Comparison of ENCODE assay signal across 25 cellular contexts in the genomic region with DNA sequence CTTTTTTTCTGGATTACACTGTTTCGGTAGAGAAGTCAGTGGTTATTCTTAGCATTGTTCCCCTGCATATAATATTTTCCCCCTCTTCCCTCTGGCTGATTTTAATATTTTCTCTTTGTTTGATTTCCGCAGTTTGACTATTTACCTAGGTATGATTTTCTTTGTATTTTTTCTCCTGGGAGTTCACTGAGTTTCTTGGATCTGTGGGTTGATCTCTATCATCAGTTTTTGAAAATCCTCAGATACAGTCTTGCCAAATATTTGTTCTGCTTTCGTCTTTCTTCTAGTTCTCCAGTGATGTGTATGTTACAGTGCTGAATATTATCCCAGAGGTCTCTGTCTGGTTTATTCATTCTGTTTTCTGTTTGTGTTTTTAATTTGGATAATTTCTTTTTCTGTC.
DNase-seq lines count a peak whose midpoint lies in the region; ATAC-seq and TF ChIP-seq lines count a peak whose summit lies in the region.
"Had no signal": no experiment of that assay in that cellular context is flagged by ENCODE, and none has a peak within 500 bp of the region (broad histone marks: within the 10 kb centered on the region; RNA-seq: fewer than 3 reads in every experiment).

No MANE protein-coding gene starts in this region.

- no peak for TF ChIP-seq POLR2A in gastroesophageal sphincter (IDR thresholded peaks at IDR 0.05)

- no peaks in the 10 kb centered on the region for H3K27me3 ChIP-seq in gastroesophageal sphincter
- H3K27me3 ChIP-seq: suprapubic skin had no signal

- no peak for DNase-seq in activated naive CD4-positive, alpha-beta T cell treated with anti-CD3 and anti-CD28 coated beads for 36 hours
- DNase-seq in activated naive CD4-positive, alpha-beta T cell (lab: John Stamatoyannopoulos, UW): no peak
- DNase-seq in T-helper 17 cell (no peak), NCI-H526 treated with DMSO at 0.1 percent for 48 hours (lab: John Stamatoyannopoulos, UW) (no peak)
- no peak for DNase-seq in stimulated activated effector memory CD8-positive, alpha-beta T cell treated with anti-CD3 and anti-CD28 coated beads, Interleukin-12 subunit alpha, Interleukin-12 subunit beta, amount 100 ng/mL, for 72 hours (ENCODE audit: low spot score in 2 of 2)
- DNase-seq: activated CD4-positive, alpha-beta T cell treated with anti-CD3 and anti-CD28 coated beads for 48 hours; activated CD8-positive, alpha-beta memory T cell treated with anti-CD3 and anti-CD28 coated beads, Interleukin-2, amount 50 U/mL, for 4 hours; activated gamma-delta T cell; anterior cingulate cortex; caudate nucleus; COR-L47; DMS79 treated with DMSO at 0.1 percent for 48 hours; erythroblast; foreskin melanocyte; NCI-H1048; NCI-H2029; NCI-H2227 treated with DMSO at 0.1 percent for 48 hours; NCI-H748 treated with DMSO at 0.1 percent for 48 hours; nucleus accumbens; stimulated activated CD8-positive, alpha-beta memory T cell treated with anti-CD3 and anti-CD28 coated beads, Interleukin-4, amount 100 ng/mL, for 48 hours had no signal

- H3K27ac Mint-ChIP-seq in activated naive CD4-positive, alpha-beta T cell treated with anti-CD3 and anti-CD28 coated beads for 36 hours: peak overlapping the region; percentile 88
- peak overlapping the region; percentile 65 for H3K27ac Mint-ChIP-seq in T-helper 17 cell
- peak overlapping the region; percentile 5 for H3K27ac Mint-ChIP-seq in dendritic cell treated with granulocyte-macrophage colony-stimulating factor and Interleukin-4, amounts not matched to agents 40 ng/mL and 50 ng/mL, for 4 days
- H3K27ac Mint-ChIP-seq in stimulated activated effector memory CD8-positive, alpha-beta T cell treated with anti-CD3 and anti-CD28 coated beads, Interleukin-12 subunit alpha, Interleukin-12 subunit beta, amount 100 ng/mL, for 72 hours: peak overlapping the region; percentile 96
- H3K27ac Mint-ChIP-seq: T-helper 1 cell treated with Interleukin-12 subunit alpha and Interleukin-12 subunit beta and Interleukin-4 antibody, amounts not matched to agents 30 μg/mL and 1 μg/mL, for 36 hours had no signal

- no peaks in the 10 kb centered on the region for H3K4me1 ChIP-seq in gastroesophageal sphincter
- H3K4me1 ChIP-seq: suprapubic skin had no signal

- H3K4me3 ChIP-seq in gastroesophageal sphincter: no peak overlapping the region
- H3K4me3 ChIP-seq: suprapubic skin had no signal

- CTCF ChIA-PET in activated naive CD4-positive, alpha-beta T cell treated with anti-CD3 and anti-CD28 coated beads for 36 hours (lab: Charles Lee): no interaction called here

- no peak for TF ChIP-seq CTCF in gastroesophageal sphincter (IDR thresholded peaks at IDR 0.05)

- no peaks in the 10 kb centered on the region for H3K9me3 Mint-ChIP-seq in activated naive CD4-positive, alpha-beta T cell treated with anti-CD3 and anti-CD28 coated beads for 36 hours
- H3K9me3 Mint-ChIP-seq in dendritic cell treated with granulocyte-macrophage colony-stimulating factor and Interleukin-4, amounts not matched to agents 40 ng/mL and 50 ng/mL, for 4 days: no peaks in the 10 kb centered on the region
- no peaks in the 10 kb centered on the region for H3K9me3 Mint-ChIP-seq in stimulated activated effector memory CD8-positive, alpha-beta T cell treated with anti-CD3 and anti-CD28 coated beads, Interleukin-12 subunit alpha, Interleukin-12 subunit beta, amount 100 ng/mL, for 72 hours
- H3K9me3 Mint-ChIP-seq: T-helper 1 cell treated with Interleukin-12 subunit alpha and Interleukin-12 subunit beta and Interleukin-4 antibody, amounts not matched to agents 30 μg/mL and 1 μg/mL, for 36 hours had no signal

- no peak overlapping the region for H3K4me3 Mint-ChIP-seq in activated naive CD4-positive, alpha-beta T cell treated with anti-CD3 and anti-CD28 coated beads for 36 hours
- no peak overlapping the region for H3K4me3 Mint-ChIP-seq in T-helper 17 cell
- H3K4me3 Mint-ChIP-seq in dendritic cell treated with granulocyte-macrophage colony-stimulating factor and Interleukin-4, amounts not matched to agents 40 ng/mL and 50 ng/mL, for 4 days: no peak overlapping the region
- H3K4me3 Mint-ChIP-seq in stimulated activated effector memory CD8-positive, alpha-beta T cell treated with anti-CD3 and anti-CD28 coated beads, Interleukin-12 subunit alpha, Interleukin-12 subunit beta, amount 100 ng/mL, for 72 hours: no peak overlapping the region
- H3K4me3 Mint-ChIP-seq: T-helper 1 cell treated with Interleukin-12 subunit alpha and Interleukin-12 subunit beta and Interleukin-4 antibody, amounts not matched to agents 30 μg/mL and 1 μg/mL, for 36 hours had no signal

- TF ChIP-seq EP300 in gastroesophageal sphincter (IDR thresholded peaks at IDR 0.05): no peak

- H3K27me3 Mint-ChIP-seq in activated naive CD4-positive, alpha-beta T cell treated with anti-CD3 and anti-CD28 coated beads for 36 hours (ENCODE audit: low read depth): no peaks in the 10 kb centered on the region
- H3K27me3 Mint-ChIP-seq in T-helper 17 cell: no peaks in the 10 kb centered on the region
- H3K27me3 Mint-ChIP-seq in dendritic cell treated with granulocyte-macrophage colony-stimulating factor and Interleukin-4, amounts not matched to agents 40 ng/mL and 50 ng/mL, for 4 days: no peaks in the 10 kb centered on the region

- peaks cover 30% of the 10 kb centered on the region for H3K36me3 Mint-ChIP-seq in activated naive CD4-positive, alpha-beta T cell treated with anti-CD3 and anti-CD28 coated beads for 36 hours (ENCODE audit: low read depth)
- peaks cover 12% of the 10 kb centered on the region for H3K36me3 Mint-ChIP-seq in T-helper 17 cell (ENCODE audit: low read depth)
- H3K36me3 Mint-ChIP-seq in dendritic cell treated with granulocyte-macrophage colony-stimulating factor and Interleukin-4, amounts not matched to agents 40 ng/mL and 50 ng/mL, for 4 days (ENCODE audit: low read depth): peaks cover 41% of the 10 kb centered on the region
- peaks cover 39% of the 10 kb centered on the region for H3K36me3 Mint-ChIP-seq in stimulated activated effector memory CD8-positive, alpha-beta T cell treated with anti-CD3 and anti-CD28 coated beads, Interleukin-12 subunit alpha, Interleukin-12 subunit beta, amount 100 ng/mL, for 72 hours

- ATAC-seq in T-helper 17 cell: no peak
- no peak for ATAC-seq in stimulated activated effector memory CD8-positive, alpha-beta T cell treated with anti-CD3 and anti-CD28 coated beads, Interleukin-12 subunit alpha, Interleukin-12 subunit beta, amount 100 ng/mL, for 72 hours
- no peak for ATAC-seq in gastroesophageal sphincter
- ATAC-seq in GM18517 (IDR thresholded peaks at IDR 0.05; ENCODE audit: unreplicated experiment): no peak

- H3K4me1 Mint-ChIP-seq in activated naive CD4-positive, alpha-beta T cell treated with anti-CD3 and anti-CD28 coated beads for 36 hours (ENCODE audit: low read depth): peaks cover 28% of the 10 kb centered on the region
- H3K4me1 Mint-ChIP-seq in T-helper 17 cell: peaks cover 11% of the 10 kb centered on the region
- H3K4me1 Mint-ChIP-seq in dendritic cell treated with granulocyte-macrophage colony-stimulating factor and Interleukin-4, amounts not matched to agents 40 ng/mL and 50 ng/mL, for 4 days (ENCODE audit: low read depth): no peaks in the 10 kb centered on the region
- peaks cover 30% of the 10 kb centered on the region for H3K4me1 Mint-ChIP-seq in stimulated activated effector memory CD8-positive, alpha-beta T cell treated with anti-CD3 and anti-CD28 coated beads, Interleukin-12 subunit alpha, Interleukin-12 subunit beta, amount 100 ng/mL, for 72 hours

- H3K9me3 ChIP-seq in T-helper 17 cell (ENCODE audit: control insufficient read depth, low read length, poor library complexity, severe bottlenecking): no peaks in the 10 kb centered on the region
- H3K9me3 ChIP-seq in gastroesophageal sphincter: peaks cover 0 to 12% (median 0%) of the 10 kb centered on the region in 3 donors
- H3K9me3 ChIP-seq: suprapubic skin had no signal

- peaks cover 0 to 56% of the 10 kb centered on the region in 2 donors for H3K36me3 ChIP-seq in gastroesophageal sphincter

- WGBS in gastroesophageal sphincter (ENCODE audit: low coverage in 1 of 2), 2 donors: 97 to 100% methylated on average over 2 to 3 of the region's 3 CpGs

- intact Hi-C loops in activated naive CD4-positive, alpha-beta T cell treated with anti-CD3 and anti-CD28 coated beads for 36 hours (cut with micrococcal nuclease): loop anchor here (5.0 kb wide), 3 partner anchors 41 to 236 kb away; partner anchors contain the start of gene VPS26C
- intact Hi-C loops in dendritic cell treated with granulocyte-macrophage colony-stimulating factor and Interleukin-4, amounts not matched to agents 40 ng/mL and 50 ng/mL, for 4 days (cut with micrococcal nuclease): no loop called here

- no peak overlapping the region for H3K27ac ChIP-seq in gastroesophageal sphincter
- H3K27ac ChIP-seq: suprapubic skin had no signal

Comparison
In these comparisons a context has a peak if more than half of its experiments do, and no peak if none do; other contexts are left out.
1. H3K27ac Mint-ChIP-seq: peak in every context shown above with its lines; median percentile 96 in stimulated activated effector memory CD8-positive, alpha-beta T cell treated with anti-CD3 and anti-CD28 coated beads, Interleukin-12 subunit alpha, Interleukin-12 subunit beta, amount 100 ng/mL, for 72 hours; 88 in activated naive CD4-positive, alpha-beta T cell treated with anti-CD3 and anti-CD28 coated beads for 36 hours; 65 in T-helper 17 cell; 5 in dendritic cell treated with granulocyte-macrophage colony-stimulating factor and Interleukin-4, amounts not matched to agents 40 ng/mL and 50 ng/mL, for 4 days.